In the genomic region with DNA sequence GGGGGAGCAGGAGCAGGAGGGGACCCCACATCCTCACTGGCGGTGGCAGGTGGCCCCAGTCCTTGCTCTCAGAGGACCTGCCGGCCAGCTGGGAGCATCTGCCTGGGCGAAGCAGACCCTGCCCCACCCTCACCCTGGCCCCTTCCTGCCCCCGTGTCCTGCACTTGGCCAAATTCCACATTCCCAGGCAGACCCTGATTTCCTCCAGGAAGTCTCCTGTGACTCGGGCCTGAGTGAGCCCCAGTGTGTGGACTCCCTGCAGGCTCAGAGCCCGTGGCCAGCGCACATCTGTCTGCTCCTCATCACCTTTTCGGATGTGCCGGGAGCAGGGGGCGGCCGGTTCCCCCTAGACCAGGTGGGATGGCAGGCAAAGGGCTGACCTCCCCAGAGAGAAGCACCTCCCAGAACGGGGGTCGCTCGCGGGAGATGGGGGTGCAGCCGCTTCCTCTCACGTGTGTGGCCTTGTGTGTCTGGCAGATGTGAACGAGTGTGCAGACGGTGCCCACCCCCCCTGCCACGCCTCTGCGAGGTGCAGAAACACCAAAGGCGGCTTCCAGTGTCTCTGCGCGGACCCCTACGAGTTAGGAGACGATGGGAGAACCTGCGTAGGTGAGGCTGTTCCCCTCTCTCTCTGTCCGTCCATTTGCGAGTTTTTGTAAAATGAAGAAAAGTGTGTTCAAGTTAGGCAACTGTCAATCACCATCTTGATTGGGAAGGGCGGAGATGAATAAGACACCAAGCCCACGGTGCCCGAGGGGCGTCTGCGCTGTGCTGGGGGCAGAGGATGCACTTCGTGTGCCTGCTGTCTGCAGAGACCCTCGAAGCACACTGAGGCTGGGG, we compare ENCODE assay signal across 19 cellular contexts.
A peak's percentile ranks its signal among the peaks of the same experiment; 100 is the strongest.
DNase-seq lines count a peak whose midpoint lies in the region; ATAC-seq and TF ChIP-seq lines count a peak whose summit lies in the region.
"Had no signal": no experiment of that assay in that cellular context is flagged by ENCODE, and none has a peak within 500 bp of the region (broad histone marks: within the 10 kb centered on the region; RNA-seq: fewer than 3 reads in every experiment).

No MANE protein-coding gene starts in this region.

- H3K4me2 ChIP-seq in BLaER1 treated with 17β-estradiol and CSF1 and Interleukin-3, amounts not matched to agents 10 nM and 100 nM, result peak overlapping the region in 7 of 11 experiments; percentile 23 to 75 (median 52); a peak in 14 of 22 replicates

- no peaks in the 10 kb centered on the region for H3K9me3 ChIP-seq in BLaER1 treated with 17β-estradiol and CSF1 and Interleukin-3, amounts not matched to agents 10 nM and 100 nM (replicated peaks in 1 of 11)
- H3K9me3 ChIP-seq in right cardiac atrium (ENCODE audit: control insufficient read depth, low read length) (no peaks in the 10 kb centered on the region), sigmoid colon (no peaks in the 10 kb centered on the region)
- H3K9me3 ChIP-seq: BE2C had no signal

- 74% methylated on average over 36 of the region's 36 CpGs for WGBS in right cardiac atrium
- WGBS in sigmoid colon, 2 donors, result 77 to 82% methylated on average over 36 of the region's 36 CpGs

- peaks cover 0 to 63% (median 50%) of the 10 kb centered on the region in 10 experiments; a peak in 14 of 20 replicates for H3K4me1 ChIP-seq in BLaER1 treated with 17β-estradiol and CSF1 and Interleukin-3, amounts not matched to agents 10 nM and 100 nM
- H3K4me1 ChIP-seq in right cardiac atrium (ENCODE audit: control insufficient read depth, insufficient read depth, low read length) (no peaks in the 10 kb centered on the region), sigmoid colon (no peaks in the 10 kb centered on the region)
- H3K4me1 ChIP-seq: BE2C had no signal

- no peak overlapping the region for H3K4me3 ChIP-seq in BLaER1 treated with 17β-estradiol and CSF1 and Interleukin-3, amounts not matched to agents 10 nM and 100 nM
- H3K4me3 ChIP-seq in right cardiac atrium (ENCODE audit: low read length) (no peak overlapping the region), sigmoid colon (no peak overlapping the region)
- H3K4me3 ChIP-seq: K562 had no signal

- H4K20me1 ChIP-seq in BLaER1 treated with 17β-estradiol and CSF1 and Interleukin-3, amounts not matched to agents 10 nM and 100 nM, result no peaks in the 10 kb centered on the region; a peak in 1 of 22 replicates

- ATAC-seq in right cardiac atrium, result peak; percentile 29 to 59
- ATAC-seq in GM21576 (IDR thresholded peaks at IDR 0.05; ENCODE audit: unreplicated experiment), result no peak
- ATAC-seq: K562, PC-3 had no signal

- intact Hi-C loops in right cardiac atrium (cut with DNase I) (no loop called here), sigmoid colon (cut with DNase I) (no loop called here)

- no peak overlapping the region for H3K9ac ChIP-seq in BLaER1 treated with 17β-estradiol and CSF1 and Interleukin-3, amounts not matched to agents 10 nM and 100 nM

- H3K36me3 ChIP-seq in BLaER1 treated with 17β-estradiol and CSF1 and Interleukin-3, amounts not matched to agents 10 nM and 100 nM, result no peaks in the 10 kb centered on the region
- H3K36me3 ChIP-seq in sigmoid colon, result no peaks in the 10 kb centered on the region
- H3K36me3 ChIP-seq: BE2C had no signal

- TF ChIP-seq POLR2A in sigmoid colon (IDR thresholded peaks at IDR 0.05), result no peak

- no peak overlapping the region for H3K27ac ChIP-seq in BLaER1 treated with 17β-estradiol and CSF1 and Interleukin-3, amounts not matched to agents 10 nM and 100 nM
- H3K27ac ChIP-seq in right cardiac atrium (ENCODE audit: low read length), result no peak overlapping the region
- no peak overlapping the region for H3K27ac ChIP-seq in sigmoid colon
- H3K27ac ChIP-seq: RWPE1 had no signal

- peak; percentile 10 for DNase-seq in activated naive CD4-positive, alpha-beta T cell treated with anti-CD3 and anti-CD28 coated beads, Interleukin-2, amount 50 U/mL, for 16 hours
- no peak for DNase-seq in activated naive CD4-positive, alpha-beta T cell (lab: John Stamatoyannopoulos, UW)
- DNase-seq in right cardiac atrium (no peak), sigmoid colon (peak; percentile 55), T-helper 9 cell (no peak), NCI-H187 treated with DMSO at 0.1 percent for 48 hours (lab: John Stamatoyannopoulos, UW) (no peak)
- DNase-seq: 8988T; BE2C; DMS79 treated with DMSO at 0.1 percent for 48 hours; HCEC 1CT; NCI-H1417; NCI-H1930; NCI-H446; NK-92 treated with Interleukin-12 subunit alpha and Interleukin-12 subunit beta, amount 100 ng/mL, for 24 hours; PC-3 had no signal

- TF ChIP-seq CTCF in sigmoid colon (IDR thresholded peaks at IDR 0.05), result no peak

- peaks cover 0 to 19% (median 0%) of the 10 kb centered on the region in 11 experiments; a peak in 7 of 22 replicates for H3K27me3 ChIP-seq in BLaER1 treated with 17β-estradiol and CSF1 and Interleukin-3, amounts not matched to agents 10 nM and 100 nM
- H3K27me3 ChIP-seq in right cardiac atrium (ENCODE audit: control insufficient read depth, insufficient read depth) (no peaks in the 10 kb centered on the region), sigmoid colon (no peaks in the 10 kb centered on the region)
- H3K27me3 ChIP-seq: BE2C had no signal

- no peak for TF ChIP-seq EP300 in sigmoid colon (IDR thresholded peaks at IDR 0.05)

Comparison
In these comparisons a context has a peak if more than half of its experiments do, and no peak if none do; other contexts are left out.
1. DNase-seq: peak in activated naive CD4-positive, alpha-beta T cell treated with anti-CD3 and anti-CD28 coated beads, Interleukin-2, amount 50 U/mL, for 16 hours (single experiment) and sigmoid colon (single experiment); none in activated naive CD4-positive, alpha-beta T cell (0 of 4), right cardiac atrium (0 of 3), T-helper 9 cell (single experiment) and NCI-H187 treated with DMSO at 0.1 percent for 48 hours (single experiment).